15 cellular contexts compared by ENCODE assay signal in the genomic region with DNA sequence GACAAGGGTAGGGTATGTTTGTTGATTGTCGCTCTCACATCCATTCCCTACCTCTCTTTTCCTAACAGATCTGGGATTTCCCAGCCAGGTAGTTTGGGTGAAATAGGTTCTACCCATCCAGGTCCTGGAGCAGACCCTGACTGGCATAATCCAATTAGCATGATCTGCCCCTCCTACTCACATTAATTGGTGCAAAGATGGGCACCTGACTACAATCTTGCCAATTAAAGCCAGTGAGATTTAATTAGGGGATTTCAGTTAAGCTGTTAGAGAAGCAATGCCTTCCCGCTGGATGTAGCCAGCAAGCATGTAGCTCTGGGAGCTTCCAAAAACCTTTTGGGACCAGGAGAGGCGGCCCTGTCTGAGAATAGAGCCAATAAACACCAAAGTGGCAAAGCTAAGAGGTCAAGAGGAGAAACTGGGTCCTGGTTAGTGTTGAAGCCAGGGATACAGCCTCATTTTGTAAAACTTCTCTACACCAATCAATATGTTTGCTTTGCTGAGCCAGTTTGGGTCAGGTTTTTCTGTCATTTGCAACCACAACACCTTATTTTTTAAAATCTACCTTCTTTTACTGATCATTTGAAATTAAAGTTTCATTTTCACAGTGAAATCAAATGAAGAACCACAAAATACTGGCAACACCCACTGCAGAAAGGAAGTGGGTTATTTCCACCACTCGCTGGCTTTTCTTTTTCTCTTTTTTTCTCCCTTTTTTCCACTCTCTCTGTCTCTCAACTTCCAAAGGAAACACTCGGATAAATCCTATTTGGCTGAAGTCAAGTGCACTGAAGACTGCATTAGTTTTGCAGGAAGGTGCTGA. TPM values are rescaled to one million over a fixed set of nuclear protein-coding genes. Genes with fewer than 3 reads are reported as not detected.
DNase-seq lines count a peak whose midpoint lies in the region; ATAC-seq and TF ChIP-seq lines count a peak whose summit lies in the region.
"Had no signal": no experiment of that assay in that cellular context is flagged by ENCODE, and none has a peak within 500 bp of the region (broad histone marks: within the 10 kb centered on the region; RNA-seq: fewer than 3 reads in every experiment).

No MANE protein-coding gene starts in this region.

- peak; percentile 51 for DNase-seq in activated naive CD4-positive, alpha-beta T cell treated with anti-CD3 and anti-CD28 coated beads for 36 hours
- DNase-seq in activated naive CD4-positive, alpha-beta T cell (lab: John Stamatoyannopoulos, UW): no peak
- DNase-seq in NAMALWA (ENCODE audit: low spot score) (peak; percentile 33), GM03348 (ENCODE audit: low spot score) (no peak), PC-9 (no peak)
- DNase-seq in activated naive CD8-positive, alpha-beta T cell treated with anti-CD3 and anti-CD28 coated beads, Interleukin-2, amount 10 ng/mL, durations not matched to agents 7 days and 5 days: no peak
- DNase-seq in stimulated activated naive B cell treated with anti-CD40 and anti-IgM and Interleukin-4, amounts not matched to agents 10 μg/mL and 1 μg/mL and 100 μg/mL, for 72 hours: no peak
- DNase-seq: anterior cingulate cortex, dermis blood vessel endothelial cell, GOT3, mesenchymal stem cell, NCI-H226 had no signal

- peak overlapping the region; percentile 50 for H3K4me3 Mint-ChIP-seq in activated naive CD4-positive, alpha-beta T cell treated with anti-CD3 and anti-CD28 coated beads for 36 hours
- H3K4me3 Mint-ChIP-seq in activated naive CD8-positive, alpha-beta T cell treated with anti-CD3 and anti-CD28 coated beads, Interleukin-2, amount 10 ng/mL, durations not matched to agents 7 days and 5 days: peak overlapping the region; percentile 62
- H3K4me3 Mint-ChIP-seq in stimulated activated naive B cell treated with anti-CD40 and anti-IgM and Interleukin-4, amounts not matched to agents 10 μg/mL and 1 μg/mL and 100 μg/mL, for 72 hours: peak overlapping the region in 1 of 2 donors; percentile 63

- no peak overlapping the region for H3K27ac ChIP-seq in PC-9
- H3K27ac ChIP-seq: HL-60, vagina had no signal

- peaks cover 62% of the 10 kb centered on the region for H3K4me1 Mint-ChIP-seq in activated naive CD4-positive, alpha-beta T cell treated with anti-CD3 and anti-CD28 coated beads for 36 hours (ENCODE audit: low read depth)
- H3K4me1 Mint-ChIP-seq in activated naive CD8-positive, alpha-beta T cell treated with anti-CD3 and anti-CD28 coated beads, Interleukin-2, amount 10 ng/mL, durations not matched to agents 7 days and 5 days: peaks cover 51% of the 10 kb centered on the region
- peaks cover 46 to 60% of the 10 kb centered on the region in 2 donors for H3K4me1 Mint-ChIP-seq in stimulated activated naive B cell treated with anti-CD40 and anti-IgM and Interleukin-4, amounts not matched to agents 10 μg/mL and 1 μg/mL and 100 μg/mL, for 72 hours

- BruUV-seq in PC-9 (replicated peaks; lab: Mats Ljungman, UMichigan): no TSS peak

- H3K9me2 ChIP-seq in PC-9 (ENCODE audit: insufficient read depth): no peaks in the 10 kb centered on the region

- peak overlapping the region; percentile 89 for H3K27ac Mint-ChIP-seq in activated naive CD4-positive, alpha-beta T cell treated with anti-CD3 and anti-CD28 coated beads for 36 hours
- H3K27ac Mint-ChIP-seq in activated naive CD8-positive, alpha-beta T cell treated with anti-CD3 and anti-CD28 coated beads, Interleukin-2, amount 10 ng/mL, durations not matched to agents 7 days and 5 days: peak overlapping the region; percentile 97
- peak overlapping the region; percentile 63 for H3K27ac Mint-ChIP-seq in stimulated activated naive B cell treated with anti-CD40 and anti-IgM and Interleukin-4, amounts not matched to agents 10 μg/mL and 1 μg/mL and 100 μg/mL, for 72 hours

- H3K27me3 ChIP-seq in PC-9 (ENCODE audit: insufficient read depth, low read depth): no peaks in the 10 kb centered on the region
- H3K27me3 ChIP-seq: vagina had no signal

- H4K20me1 ChIP-seq in PC-9 (ENCODE audit: insufficient read depth): no peaks in the 10 kb centered on the region

- no peak overlapping the region for H3K4me3 ChIP-seq in PC-9
- H3K4me3 ChIP-seq: vagina had no signal

- no peaks in the 10 kb centered on the region for H3K9me3 ChIP-seq in PC-9 (ENCODE audit: insufficient read depth, low read depth)
- H3K9me3 ChIP-seq: vagina had no signal

- no peak overlapping the region for H2AFZ ChIP-seq in PC-9

- H3K4me1 ChIP-seq in PC-9 (replicated peaks; ENCODE audit: insufficient read depth): peaks cover 8% of the 10 kb centered on the region; the same call in 1 of the 2 replicates

- TF ChIP-seq CTCF in PC-9 (conservative IDR thresholded peaks at IDR 0.05): no peak

- intact Hi-C loops in activated naive CD4-positive, alpha-beta T cell treated with anti-CD3 and anti-CD28 coated beads for 36 hours (cut with micrococcal nuclease): loop anchor here (1.0 to 5.0 kb wide), 6 partner anchors 8 to 184 kb away; no protein-coding TSS in a partner anchor
- intact Hi-C loops in PC-9 (cut with micrococcal nuclease; ENCODE audit: unreplicated experiment): no loop called here

- peaks cover 4% of the 10 kb centered on the region for H3K36me3 Mint-ChIP-seq in activated naive CD4-positive, alpha-beta T cell treated with anti-CD3 and anti-CD28 coated beads for 36 hours (ENCODE audit: low read depth)
- H3K36me3 Mint-ChIP-seq in activated naive CD8-positive, alpha-beta T cell treated with anti-CD3 and anti-CD28 coated beads, Interleukin-2, amount 10 ng/mL, durations not matched to agents 7 days and 5 days: peaks cover 3% of the 10 kb centered on the region
- H3K36me3 Mint-ChIP-seq in stimulated activated naive B cell treated with anti-CD40 and anti-IgM and Interleukin-4, amounts not matched to agents 10 μg/mL and 1 μg/mL and 100 μg/mL, for 72 hours: no peaks in the 10 kb centered on the region

- CTCF ChIA-PET in activated naive CD4-positive, alpha-beta T cell treated with anti-CD3 and anti-CD28 coated beads for 36 hours (lab: Charles Lee): interaction anchor here (1.3 kb wide), 1 partner anchor 45 kb away, joined by 3 read pairs; no protein-coding TSS in a partner anchor
- CTCF ChIA-PET in PC-9 (lab: Charles Lee): no interaction called here

- ATAC-seq in activated naive CD8-positive, alpha-beta T cell treated with anti-CD3 and anti-CD28 coated beads, Interleukin-2, amount 10 ng/mL, durations not matched to agents 7 days and 5 days (ENCODE audit: low read depth): no peak
- no peak for ATAC-seq in stimulated activated naive B cell treated with anti-CD40 and anti-IgM and Interleukin-4, amounts not matched to agents 10 μg/mL and 1 μg/mL and 100 μg/mL, for 72 hours (replicated peaks)
- ATAC-seq in GM21390 (IDR thresholded peaks at IDR 0.05; ENCODE audit: unreplicated experiment): no peak

- H3F3A ChIP-seq in PC-9 (ENCODE audit: insufficient read depth, low read depth): peaks cover 11% of the 10 kb centered on the region

- no peaks in the 10 kb centered on the region for H3K9me3 Mint-ChIP-seq in activated naive CD4-positive, alpha-beta T cell treated with anti-CD3 and anti-CD28 coated beads for 36 hours
- H3K9me3 Mint-ChIP-seq in activated naive CD8-positive, alpha-beta T cell treated with anti-CD3 and anti-CD28 coated beads, Interleukin-2, amount 10 ng/mL, durations not matched to agents 7 days and 5 days: no peaks in the 10 kb centered on the region
- H3K9me3 Mint-ChIP-seq in stimulated activated naive B cell treated with anti-CD40 and anti-IgM and Interleukin-4, amounts not matched to agents 10 μg/mL and 1 μg/mL and 100 μg/mL, for 72 hours: no peaks in the 10 kb centered on the region

- H3K27me3 Mint-ChIP-seq in activated naive CD4-positive, alpha-beta T cell treated with anti-CD3 and anti-CD28 coated beads for 36 hours (ENCODE audit: low read depth): no peaks in the 10 kb centered on the region
- no peaks in the 10 kb centered on the region for H3K27me3 Mint-ChIP-seq in activated naive CD8-positive, alpha-beta T cell treated with anti-CD3 and anti-CD28 coated beads, Interleukin-2, amount 10 ng/mL, durations not matched to agents 7 days and 5 days
- H3K27me3 Mint-ChIP-seq in stimulated activated naive B cell treated with anti-CD40 and anti-IgM and Interleukin-4, amounts not matched to agents 10 μg/mL and 1 μg/mL and 100 μg/mL, for 72 hours: no peaks in the 10 kb centered on the region

- POLR2A ChIA-PET in activated naive CD8-positive, alpha-beta T cell treated with anti-CD3 and anti-CD28 coated beads, Interleukin-2, amount 10 ng/mL, durations not matched to agents 7 days and 5 days (lab: Charles Lee): interaction anchor here (0.6 to 2.1 kb wide), 5 partner anchors 16 to 93 kb away, joined by 3 to 5 read pairs (median 4); no protein-coding TSS in a partner anchor
- POLR2A ChIA-PET in PC-9 (lab: Charles Lee; ENCODE audit: unreplicated experiment): no interaction called here

- H3K4me2 ChIP-seq in PC-9: no peak overlapping the region

- H3K79me2 ChIP-seq in PC-9 (ENCODE audit: low read depth): peaks cover 8% of the 10 kb centered on the region

- H3K36me3 ChIP-seq in PC-9 (ENCODE audit: low read depth): no peaks in the 10 kb centered on the region
- H3K36me3 ChIP-seq: vagina had no signal

RNA-seq across cellular contexts. Expression of gene TTC39C, which starts 3.2 kb away (rescaled TPM):
- 10 to 100 TPM; 39.9 to 44.2 TPM for total RNA-seq in activated naive CD4-positive, alpha-beta T cell treated with anti-CD3 and anti-CD28 coated beads for 36 hours
- total RNA-seq in activated naive CD8-positive, alpha-beta T cell treated with anti-CD3 and anti-CD28 coated beads, Interleukin-2, amount 10 ng/mL, durations not matched to agents 7 days and 5 days: 10 to 100 TPM; 84.0 to 95.1 TPM
- total RNA-seq in PC-9 (2021): 13.0 and 15.3 TPM in 2 replicates

Comparison
In these comparisons a context has a peak if more than half of its experiments do, and no peak if none do; other contexts are left out.
1. DNase-seq: peak in activated naive CD4-positive, alpha-beta T cell treated with anti-CD3 and anti-CD28 coated beads for 36 hours (single experiment) and NAMALWA (single experiment); none in activated naive CD4-positive, alpha-beta T cell (0 of 4), activated naive CD8-positive, alpha-beta T cell treated with anti-CD3 and anti-CD28 coated beads, Interleukin-2, amount 10 ng/mL, durations not matched to agents 7 days and 5 days (single experiment), stimulated activated naive B cell treated with anti-CD40 and anti-IgM and Interleukin-4, amounts not matched to agents 10 μg/mL and 1 μg/mL and 100 μg/mL, for 72 hours (single experiment), GM03348 (single experiment) and PC-9 (0 of 2).
2. Peak in every context shown above with its lines, with median percentiles within 50 percentile points of each other: H3K27ac Mint-ChIP-seq.